ENCODE assay signal across 11 cellular contexts in genomic region chr17:76381633-76382304, GRCh38. TPM values are rescaled to one million over a fixed set of nuclear protein-coding genes. Genes with fewer than 3 reads are reported as not detected.
A peak's percentile ranks its signal among the peaks of the same experiment; 100 is the strongest.
DNase-seq lines count a peak whose midpoint lies in the region; ATAC-seq and TF ChIP-seq lines count a peak whose summit lies in the region.
"Had no signal": no experiment of that assay in that cellular context is flagged by ENCODE, and none has a peak within 500 bp of the region (broad histone marks: within the 10 kb centered on the region; RNA-seq: fewer than 3 reads in every experiment).

No MANE protein-coding gene starts in this region.

- no peak overlapping the region for H3K27ac Mint-ChIP-seq in mesothelial cell of epicardium

- no peak for TF ChIP-seq POLR2A in body of pancreas (IDR thresholded peaks at IDR 0.05)

- TF ChIP-seq CTCF in HL-60 (IDR thresholded peaks at IDR 0.05; ENCODE audit: insufficient read depth, low read length), result no peak
- no peak for TF ChIP-seq CTCF in body of pancreas (IDR thresholded peaks at IDR 0.05)
- no peak for TF ChIP-seq CTCF in mesothelial cell of epicardium (IDR thresholded peaks at IDR 0.05; ENCODE audit: unreplicated experiment)

- no peaks in the 10 kb centered on the region for H3K9me3 ChIP-seq in body of pancreas
- H3K9me3 ChIP-seq: psoas muscle had no signal

- peaks cover 3% of the 10 kb centered on the region for H3K9me3 Mint-ChIP-seq in mesothelial cell of epicardium

- H3K4me3 Mint-ChIP-seq in mesothelial cell of epicardium, result peak overlapping the region; percentile 58

- no peaks in the 10 kb centered on the region for H3K36me3 Mint-ChIP-seq in mesothelial cell of epicardium

- peak; percentile 86 to 93 for DNase-seq in AML-193 (lab: John Stamatoyannopoulos, UW)
- peak; percentile 76 to 85 for DNase-seq in HL-60 (ENCODE audit: low read depth in 1 of 2, low spot score in 1 of 2)
- peak in 3 of 4 donors; percentile 49 to 74 (median 56) for DNase-seq in body of pancreas
- no peak for DNase-seq in mesothelial cell of epicardium (ENCODE audit: low spot score in 2 of 2, unreplicated experiment in 2 of 2)
- DNase-seq in kidney glomerular epithelial cell (lab: John Stamatoyannopoulos, UW), result no peak
- DNase-seq: DMS79, NCI-H146 had no signal

- H3K4me3 ChIP-seq in HL-60 (replicated peaks; ENCODE audit: insufficient read depth, low read length), result peak overlapping the region; percentile 58
- H3K4me3 ChIP-seq in body of pancreas, result no peak overlapping the region

- no peaks in the 10 kb centered on the region for H3K36me3 ChIP-seq in body of pancreas (replicated peaks in 1 of 2; ENCODE audit: insufficient read depth in 1 of 2, low read depth in 2 of 2)

- H3K27me3 Mint-ChIP-seq in mesothelial cell of epicardium (ENCODE audit: low read depth), result peaks cover 30% of the 10 kb centered on the region

- intact Hi-C loops in body of pancreas (cut with DNase I), result no loop called here

- H3K4me1 ChIP-seq in body of pancreas, result peaks cover 44% of the 10 kb centered on the region

- ATAC-seq in body of pancreas (no peak), HG02973 (IDR thresholded peaks at IDR 0.05; ENCODE audit: unreplicated experiment) (no peak), GM19035 (IDR thresholded peaks at IDR 0.05; ENCODE audit: unreplicated experiment) (no peak), GM18520 (IDR thresholded peaks at IDR 0.05; ENCODE audit: unreplicated experiment) (no peak)
- ATAC-seq: psoas muscle had no signal

- 49 to 52% methylated on average over 16 to 19 of the region's 19 CpGs for WGBS in body of pancreas, 2 donors

- H3K27me3 ChIP-seq in HL-60 (ENCODE audit: insufficient read depth, poor library complexity, severe bottlenecking) (peaks cover 7% of the 10 kb centered on the region), body of pancreas (no peaks in the 10 kb centered on the region)

- H3K27ac ChIP-seq in HL-60 (replicated peaks) (peak overlapping the region; percentile 12), body of pancreas (peak overlapping the region; percentile 66 to 93 (median 86))

- H3K4me1 Mint-ChIP-seq in mesothelial cell of epicardium, result peaks cover 13% of the 10 kb centered on the region

RNA-seq across cellular contexts. Expression of gene SPHK1, which starts 2.6 kb away (rescaled TPM):
- 10 to 100 TPM; 12.2 to 46.5 TPM for total RNA-seq in body of pancreas
- total RNA-seq in mesothelial cell of epicardium, result 1.7 to 2.0 TPM (median 1.9 TPM) in 3 replicates

RNA-seq across cellular contexts. Expression of gene PRPSAP1, which starts 28.1 kb away (rescaled TPM):
- total RNA-seq in body of pancreas (10 to 100 TPM; 34.8 to 55.7 TPM), mesothelial cell of epicardium (51.3 to 57.7 TPM (median 57.6 TPM) in 3 replicates)

Comparison
In these comparisons a context has a peak if more than half of its experiments do, and no peak if none do; other contexts are left out.
1. DNase-seq: peak in AML-193 (2 of 2), HL-60 (2 of 2) and body of pancreas (3 of 4); none in mesothelial cell of epicardium (0 of 2) and kidney glomerular epithelial cell (single experiment).